In genomic region chr2:233202531-233202944, GRCh38 we compare ENCODE assay signal across 20 cellular contexts. TPM values are rescaled to one million over a fixed set of nuclear protein-coding genes. Genes with fewer than 3 reads are reported as not detected.
DNase-seq lines count a peak whose midpoint lies in the region; ATAC-seq, FAIRE-seq and TF ChIP-seq lines count a peak whose summit lies in the region.
"Had no signal": no experiment of that assay in that cellular context is flagged by ENCODE, and none has a peak within 500 bp of the region (broad histone marks: within the 10 kb centered on the region; RNA-seq: fewer than 3 reads in every experiment).

No MANE protein-coding gene starts in this region.

- peak; percentile 41 for FAIRE-seq in GM12878 (lab: Jason Lieb, UNC)

- H4K20me1 ChIP-seq in GM12878 (ENCODE audit: control insufficient read depth, insufficient read depth) = no peaks in the 10 kb centered on the region

- H3K36me3 ChIP-seq in GM12878 (ENCODE audit: control insufficient read depth in 2 of 2, insufficient read depth in 2 of 2, low read length in 1 of 2) = peaks cover 30 to 39% of the 10 kb centered on the region in 2 experiments
- peaks cover 0 to 100% (median 94%) of the 10 kb centered on the region in 6 donors for H3K36me3 ChIP-seq in spleen
- H3K36me3 ChIP-seq: breast epithelium, MG63 had no signal

- in situ Hi-C loops in GM12878 (cut with MboI) = no loop called here

- DNase-seq in activated naive CD4-positive, alpha-beta T cell treated with anti-CD3 and anti-CD28 coated beads, Interleukin-2, amount 10 ng/mL, durations not matched to agents 7 days and 5 days = no peak
- no peak for DNase-seq in activated naive CD4-positive, alpha-beta T cell treated with Interleukin-2 at 50 U/mL for 16 hours
- DNase-seq in GM12878 (ENCODE audit: low read depth, low spot score) = peak; percentile 64
- no peak for DNase-seq in spleen
- DNase-seq in endothelial cell (ENCODE audit: low spot score) = no peak
- DNase-seq in type B pancreatic cell (ENCODE audit: extremely low spot score, unreplicated experiment) = no peak
- DNase-seq: activated CD4-positive, alpha-beta T cell treated with anti-CD3 and anti-CD28 coated beads, Interleukin-2, amount 50 U/mL, for 48 hours; activated naive CD4-positive, alpha-beta T cell; endodermal cell; foreskin fibroblast; mammary epithelial cell; MG63; NCI-H82; RPMI8226; stimulated activated naive CD4-positive, alpha-beta T cell treated with Interleukin-2 at 50 U/mL for 16 hours; T-helper 9 cell had no signal

- no peak overlapping the region for H2AFZ ChIP-seq in GM12878 (ENCODE audit: control insufficient read depth, low read depth, low read length)

- H3K9me3 ChIP-seq in GM12878 (replicated peaks; ENCODE audit: control insufficient read depth, insufficient read depth, low read length) (peaks cover 7% of the 10 kb centered on the region; the same call in 1 of the 3 replicates), spleen (peaks cover 0 to 13% (median 2%) of the 10 kb centered on the region in 8 donors)
- H3K9me3 ChIP-seq: MG63 had no signal

- RAD21 ChIA-PET in GM12878 (lab: Charles Lee; ENCODE audit: unreplicated experiment) = interaction anchor here (0.8 to 2.8 kb wide), 6 partner anchors 22 to 142 kb away, joined by 3 to 17 read pairs (median 4); partner anchors contain the start of gene INPP5D

- CTCF ChIA-PET in activated naive CD4-positive, alpha-beta T cell treated with anti-CD3 and anti-CD28 coated beads, Interleukin-2, amount 10 ng/mL, durations not matched to agents 7 days and 5 days (lab: Charles Lee) = interaction anchor here (0.5 kb wide), 1 partner anchor 28 kb away, joined by 3 read pairs; no protein-coding TSS in a partner anchor
- CTCF ChIA-PET in GM12878 (lab: Yijun Ruan, JAX) = interaction anchor here (0.9 to 1.3 kb wide), 4 partner anchors 19 to 148 kb away, joined by 3 to 5 read pairs (median 4); no protein-coding TSS in a partner anchor

- no peak for TF ChIP-seq EP300 in GM12878 (IDR thresholded peaks at IDR 0.05; ENCODE audit: borderline replicate concordance in 1 of 2, control insufficient read depth in 1 of 2, low read depth in 2 of 2, low read length in 2 of 2)

- POLR2A ChIA-PET in GM12878 (lab: Charles Lee) = interaction anchor here (0.5 to 1.9 kb wide), 3 partner anchors 21 to 1440 kb away, joined by 3 to 16 read pairs (median 5); no protein-coding TSS in a partner anchor

- H3K27me3 ChIP-seq in GM12878 (replicated peaks in 1 of 2; ENCODE audit: control insufficient read depth in 2 of 2, insufficient read depth in 2 of 2, low read length in 1 of 2) (no peaks in the 10 kb centered on the region), spleen (replicated peaks in 1 of 7) (no peaks in the 10 kb centered on the region)
- H3K27me3 ChIP-seq: breast epithelium, MG63, vagina had no signal

- ATAC-seq in GM21786 (IDR thresholded peaks at IDR 0.05; ENCODE audit: unreplicated experiment) (peak; percentile 42), GM12878 (peak; percentile 45), HG03139 (IDR thresholded peaks at IDR 0.05; ENCODE audit: unreplicated experiment) (no peak)

- no peak overlapping the region for H3K4me3 Mint-ChIP-seq in activated naive CD4-positive, alpha-beta T cell treated with anti-CD3 and anti-CD28 coated beads, Interleukin-2, amount 10 ng/mL, durations not matched to agents 7 days and 5 days
- H3K4me3 Mint-ChIP-seq in endothelial cell (ENCODE audit: unreplicated experiment) (no peak overlapping the region), type B pancreatic cell (no peak overlapping the region)
- H3K4me3 Mint-ChIP-seq: endodermal cell had no signal

- H3K9me3 Mint-ChIP-seq in activated naive CD4-positive, alpha-beta T cell treated with anti-CD3 and anti-CD28 coated beads, Interleukin-2, amount 10 ng/mL, durations not matched to agents 7 days and 5 days = peaks cover 10% of the 10 kb centered on the region
- H3K9me3 Mint-ChIP-seq in endothelial cell (ENCODE audit: unreplicated experiment) (no peaks in the 10 kb centered on the region), type B pancreatic cell (no peaks in the 10 kb centered on the region)

- H3K27me3 Mint-ChIP-seq in activated naive CD4-positive, alpha-beta T cell treated with anti-CD3 and anti-CD28 coated beads, Interleukin-2, amount 10 ng/mL, durations not matched to agents 7 days and 5 days = no peaks in the 10 kb centered on the region
- H3K27me3 Mint-ChIP-seq in endothelial cell (ENCODE audit: unreplicated experiment) = peaks cover 11% of the 10 kb centered on the region
- no peaks in the 10 kb centered on the region for H3K27me3 Mint-ChIP-seq in type B pancreatic cell

- no peak for TF ChIP-seq CTCF in GM12878 (IDR thresholded peaks at IDR 0.05 in 2 of 3, conservative IDR thresholded peaks at IDR 0.05 in 1 of 3; ENCODE audit: control insufficient read depth in 2 of 3, extremely low read depth in 1 of 3, insufficient read depth in 1 of 3, low read depth in 3 of 3, low read length in 3 of 3)
- no peak for TF ChIP-seq CTCF in spleen (IDR thresholded peaks at IDR 0.05 in 8 of 11, conservative IDR thresholded peaks at IDR 0.05 in 3 of 11)
- TF ChIP-seq CTCF in endothelial cell (IDR thresholded peaks at IDR 0.05; ENCODE audit: unreplicated experiment) = no peak
- no peak for TF ChIP-seq CTCF in type B pancreatic cell (conservative IDR thresholded peaks at IDR 0.05)

- intact Hi-C loops in GM12878 (cut with micrococcal nuclease; ENCODE audit: unreplicated experiment) = loop anchor here (2.0 to 5.0 kb wide), 4 partner anchors 20 to 120 kb away; partner anchors contain the start of gene ATG16L1
- intact Hi-C loops in spleen (cut with DNase I; ENCODE audit: low total_unique reads) = no loop called here

- no peak; the same call in 1 of the 2 replicates for TF ChIP-seq POLR2A in GM12878 (IDR thresholded peaks at IDR 0.05; ENCODE audit: low read depth, low read length)
- no peak for TF ChIP-seq POLR2A in spleen (IDR thresholded peaks at IDR 0.05)

- H3K4me3 ChIP-seq in GM12878 (no peak overlapping the region), spleen (no peak overlapping the region)
- H3K4me3 ChIP-seq: breast epithelium, MG63, vagina had no signal

- TF ChIP-seq RAD21 in GM12878 (IDR thresholded peaks at IDR 0.05; ENCODE audit: insufficient read depth, low read depth, low read length) = no peak

- WGBS in GM12878 (ENCODE audit: insufficient coverage, insufficient replicate concordance, low lambda C conversion rate, missing lambda C conversion rate) = 22% methylated on average over 5 of the region's 5 CpGs
- WGBS in spleen, 5 donors = 42 to 62% (median 45%) methylated on average over 4 to 5 of the region's 5 CpGs

- H3K9ac ChIP-seq in GM12878 (ENCODE audit: control insufficient read depth, insufficient read depth, low read length) = peak overlapping the region; percentile 46

- SMC1A ChIA-PET in GM12878 (lab: Charles Lee; ENCODE audit: uncharacterized antibody, unreplicated experiment) = interaction anchor here (1.4 to 4.5 kb wide), 4 partner anchors 10 to 60 kb away, joined by 3 to 25 read pairs (median 5); no protein-coding TSS in a partner anchor

- H3K79me2 ChIP-seq in GM12878 (ENCODE audit: control insufficient read depth, insufficient read depth, low read length) = no peaks in the 10 kb centered on the region; the same call in 1 of the 2 replicates

- H3K27ac ChIP-seq in GM12878 (ENCODE audit: control insufficient read depth, insufficient read depth) (peak overlapping the region; percentile 78), spleen (peak overlapping the region in 6 of 8 donors; percentile 25 to 79 (median 44))
- H3K27ac ChIP-seq: breast epithelium, vagina had no signal

- BruUV-seq in GM12878 (replicated peaks; lab: Mats Ljungman, UMichigan) = no TSS peak

- H3K4me1 Mint-ChIP-seq in activated naive CD4-positive, alpha-beta T cell treated with anti-CD3 and anti-CD28 coated beads, Interleukin-2, amount 10 ng/mL, durations not matched to agents 7 days and 5 days = no peaks in the 10 kb centered on the region
- peaks cover 7% of the 10 kb centered on the region for H3K4me1 Mint-ChIP-seq in endothelial cell (ENCODE audit: unreplicated experiment)
- H3K4me1 Mint-ChIP-seq in type B pancreatic cell (ENCODE audit: unreplicated experiment) = no peaks in the 10 kb centered on the region
- H3K4me1 Mint-ChIP-seq: endodermal cell had no signal

- peaks cover 28% of the 10 kb centered on the region for H3K4me1 ChIP-seq in GM12878 (ENCODE audit: control insufficient read depth, insufficient read depth, low read length)
- peaks cover 0 to 51% (median 27%) of the 10 kb centered on the region in 6 donors for H3K4me1 ChIP-seq in spleen
- H3K4me1 ChIP-seq: breast epithelium, vagina had no signal

- H3K27ac Mint-ChIP-seq in activated naive CD4-positive, alpha-beta T cell treated with anti-CD3 and anti-CD28 coated beads, Interleukin-2, amount 10 ng/mL, durations not matched to agents 7 days and 5 days = peak overlapping the region; percentile 62
- H3K27ac Mint-ChIP-seq in endothelial cell (ENCODE audit: unreplicated experiment) (no peak overlapping the region), type B pancreatic cell (no peak overlapping the region)
- H3K27ac Mint-ChIP-seq: endodermal cell had no signal

- H3K36me3 Mint-ChIP-seq in activated naive CD4-positive, alpha-beta T cell treated with anti-CD3 and anti-CD28 coated beads, Interleukin-2, amount 10 ng/mL, durations not matched to agents 7 days and 5 days = peaks cover 67% of the 10 kb centered on the region
- H3K36me3 Mint-ChIP-seq in endothelial cell (ENCODE audit: low read depth, unreplicated experiment) (peaks cover 57% of the 10 kb centered on the region), type B pancreatic cell (peaks cover 5% of the 10 kb centered on the region)

- no peak overlapping the region for H3K4me2 ChIP-seq in GM12878 (ENCODE audit: control insufficient read depth, insufficient read depth)

RNA-seq across cellular contexts. Expression of gene ATG16L1, which starts 48.9 kb away (rescaled TPM):
- 122 and 131 TPM in 2 replicates for total RNA-seq in GM12878 (2013; cell fraction: nucleolus; rRNA removed)
- 16.9 and 20.1 TPM in 2 replicates for total RNA-seq in GM12878 (2014; rRNA removed)
- total RNA-seq in GM12878 (2014; rRNA removed; fragmentation: Illumina TruSeq; extraction: Trizol) = 16.3 and 17.3 TPM in 2 replicates
- total RNA-seq in GM12878 (2021) = 25.1 and 26.6 TPM in 2 replicates
- 7.6 TPM for polyA plus RNA-seq in GM12878 (2011; ENCODE audit: low read depth)
- 18.0 and 21.0 TPM in 2 replicates for polyA plus RNA-seq in GM12878 (2011; rRNA removed)
- 11.5 and 13.3 TPM in 2 replicates for polyA plus RNA-seq in GM12878 (2011; cell fraction: cytosol; rRNA removed)
- 67.9 and 71.7 TPM in 2 replicates for polyA plus RNA-seq in GM12878 (2011; cell fraction: nucleus; rRNA removed)
- 9.9 and 10.7 TPM in 2 replicates for polyA plus RNA-seq in GM12878 (2012)
- polyA plus RNA-seq in GM12878 (2014; fragmentation: Illumina TruSeq; extraction: Trizol) = 13.3 and 13.5 TPM in 2 replicates
- polyA plus RNA-seq in GM12878 (2014; fragmentation: Nextera tagmentation; extraction: Ambion mirVana) = 1 to 10 TPM; 5.2 to 7.8 TPM
- 20.6 and 27.5 TPM in 2 replicates for polyA plus RNA-seq in GM12878 (2014; rRNA removed)
- 10 to 100 TPM; 13.8 to 14.9 TPM for polyA plus RNA-seq in GM12878 (2016; fragmentation: Nextera tagmentation; extraction: Ambion mirVana)
- 19.6 and 28.7 TPM in 2 replicates for polyA minus RNA-seq in GM12878 (2011; rRNA and poly(A)+ RNA removed)
- 7.0 and 7.4 TPM in 2 replicates for polyA minus RNA-seq in GM12878 (2011; cell fraction: cytosol; rRNA and poly(A)+ RNA removed)
- polyA minus RNA-seq in GM12878 (2011; cell fraction: nucleus; rRNA and poly(A)+ RNA removed) = 31.8 and 58.4 TPM in 2 replicates
- 10 to 100 TPM; 32.0 to 45.8 (median 34.7) TPM for total RNA-seq in spleen
- polyA plus RNA-seq in spleen = 10 to 100 TPM; 12.0 to 15.6 (median 13.6) TPM
- 39.5 TPM for total RNA-seq in endothelial cell (ENCODE audit: unreplicated experiment)
- 50.3 and 123 TPM in 2 replicates for total RNA-seq in type B pancreatic cell (ENCODE audit: low replicate concordance)
